Comparison of ENCODE assay signal across 19 cellular contexts in genomic region chr10:114261116-114261515, GRCh38. TPM values are rescaled to one million over a fixed set of nuclear protein-coding genes. Genes with fewer than 3 reads are reported as not detected.
DNase-seq lines count a peak whose midpoint lies in the region; ATAC-seq and TF ChIP-seq lines count a peak whose summit lies in the region.
"Had no signal": no experiment of that assay in that cellular context is flagged by ENCODE, and none has a peak within 500 bp of the region (broad histone marks: within the 10 kb centered on the region; RNA-seq: fewer than 3 reads in every experiment).

No MANE protein-coding gene starts in this region.

- peak; percentile 43 for DNase-seq in BJ (ENCODE audit: low read depth)
- DNase-seq in amniotic stem cell (lab: John Stamatoyannopoulos, UW), result peak; percentile 17
- peak in 1 of 2 donors; percentile 27 for DNase-seq in left lung
- DNase-seq in left cardiac atrium, result no peak
- DNase-seq in SIG-M5 (lab: John Stamatoyannopoulos, UW), result no peak
- DNase-seq in activated CD4-positive, alpha-beta T cell treated with anti-CD3 and anti-CD28 coated beads for 4 hours, result no peak
- DNase-seq: activated CD4-positive, alpha-beta T cell treated with anti-CD3 and anti-CD28 coated beads, Interleukin-2, amount 50 U/mL, for 1 hour; caudate nucleus; CD4-positive, CD25-positive, alpha-beta regulatory T cell; NCI-H1092 treated with DMSO at 0.1 percent for 48 hours; PC-9; stimulated activated CD4-positive, alpha-beta T cell treated with anti-CD3 and anti-CD28 coated beads, Interleukin-4, amount 100 ng/mL, for 1 hour; stimulated activated naive CD4-positive, alpha-beta T cell treated with Interleukin-2 at 50 U/mL for 16 hours had no signal

- peaks cover 3 to 9% of the 10 kb centered on the region in 2 donors for H3K4me1 ChIP-seq in left lung

- H3K9me3 ChIP-seq in left lung, result no peaks in the 10 kb centered on the region

- no peak for TF ChIP-seq CTCF in BJ (IDR thresholded peaks at IDR 0.05; ENCODE audit: insufficient read depth, low read depth, low read length)
- no peak for TF ChIP-seq CTCF in left lung (IDR thresholded peaks at IDR 0.05)

- H3K36me3 ChIP-seq in BJ (ENCODE audit: control insufficient read depth, insufficient read depth, low read length) (no peaks in the 10 kb centered on the region), left lung (no peaks in the 10 kb centered on the region)

- H3K27me3 ChIP-seq in BJ (ENCODE audit: control insufficient read depth, insufficient read depth, low read length), result no peaks in the 10 kb centered on the region
- H3K27me3 ChIP-seq in left lung, result no peaks in the 10 kb centered on the region

- intact Hi-C loops in left lung (cut with DNase I), result no loop called here
- intact Hi-C loops in left cardiac atrium (cut with DNase I), result no loop called here

- peak; percentile 67 for ATAC-seq in HG02610 (IDR thresholded peaks at IDR 0.05; ENCODE audit: unreplicated experiment)
- ATAC-seq in left lung, result peak; percentile 22
- no peak for ATAC-seq in left cardiac atrium
- no peak for ATAC-seq in GM19452 (IDR thresholded peaks at IDR 0.05; ENCODE audit: unreplicated experiment)

- H3K27ac ChIP-seq in left lung, result peak overlapping the region in 1 of 2 donors; percentile 26
- H3K27ac ChIP-seq: PC-9 had no signal

- POLR2A ChIA-PET in BJ (lab: Charles Lee), result no interaction called here

- H3K4me3 ChIP-seq in BJ (ENCODE audit: low read depth, low read length), result no peak overlapping the region
- H3K4me3 ChIP-seq in left lung, result no peak overlapping the region
- H3K4me3 ChIP-seq: PC-9 had no signal

- CTCF ChIA-PET in BJ (lab: Yijun Ruan, JAX), result interaction anchor here (2.0 kb wide), 1 partner anchor 43 kb away, joined by 8 read pairs; no protein-coding TSS in a partner anchor

RNA-seq across cellular contexts. Expression of gene VWA2, which starts 22.1 kb away (rescaled TPM):
- polyA plus RNA-seq in BJ (2011; rRNA removed), result 0.07 TPM in 1 of 2 replicates, not detected in the other
- not detected in 2 replicates for polyA minus RNA-seq in BJ (2011; rRNA and poly(A)+ RNA removed)
- total RNA-seq in left lung (10 to 100 TPM in 1 of 2 donors, 1 to 10 TPM in 1; 9.5 to 18.9 TPM), left cardiac atrium (under 1 TPM; 0.13 to 0.21 TPM)
- total RNA-seq: activated T-helper 2 cell treated with anti-CD3 and anti-CD28 coated beads, Interferon-gamma antibody, Interleukin-2, Interleukin-4, amounts not matched to agents 10 μg/mL and 5 μg/mL and 100 μg/mL, durations not matched to agents 14 hours and 24 hours and 36 hours; mononuclear cell; NCI-H460; pulmonary artery endothelial cell had no signal
- polyA plus RNA-seq: CD4-positive, CD25-positive, alpha-beta regulatory T cell had no signal

Comparison
In these comparisons a context has a peak if more than half of its experiments do, and no peak if none do; other contexts are left out.
1. DNase-seq: peak in BJ (single experiment) and amniotic stem cell (single experiment); none in left cardiac atrium (single experiment), SIG-M5 (single experiment) and activated CD4-positive, alpha-beta T cell treated with anti-CD3 and anti-CD28 coated beads for 4 hours (0 of 2).
2. ATAC-seq: peak in HG02610 (single experiment) and left lung (single experiment); none in left cardiac atrium (0 of 2) and GM19452 (single experiment).
3. RNA of gene VWA2, which starts 22.1 kb away (total RNA-seq): 9.5 to 18.9 TPM in left lung; 0.13 to 0.21 TPM in left cardiac atrium; every median in the first group is over 4 times any median in the second.